Comparison of ENCODE assay signal across 18 cellular contexts in genomic region chr14:38469156-38469555, GRCh38.
"Had no signal": no experiment of that assay in that cellular context is flagged by ENCODE, and none has a peak within 500 bp of the region (broad histone marks: within the 10 kb centered on the region; RNA-seq: fewer than 3 reads in every experiment).

No MANE protein-coding gene starts in this region.

- H3K27me3 ChIP-seq: gastrocnemius medialis, heart right ventricle had no signal

- H3K36me3 ChIP-seq: gastrocnemius medialis, heart right ventricle, thoracic aorta, WERI-Rb-1 had no signal

- H3K9me3 ChIP-seq: gastrocnemius medialis, thoracic aorta had no signal

- DNase-seq: activated CD4-positive, alpha-beta memory T cell treated with anti-CD3 and anti-CD28 coated beads, Interleukin-2, amount 10 ng/mL, durations not matched to agents 7 days and 5 days; activated CD4-positive, alpha-beta T cell treated with anti-CD3 and anti-CD28 coated beads for 36 hours; activated CD8-positive, alpha-beta memory T cell treated with anti-CD3 and anti-CD28 coated beads, Interleukin-2, amount 50 U/mL, for 4 hours; activated naive CD4-positive, alpha-beta T cell treated with Interleukin-2 at 50 U/mL for 16 hours; activated naive CD8-positive, alpha-beta T cell treated with anti-CD3 and anti-CD28 coated beads, Interleukin-2, amount 50 U/mL, for 24 hours; central memory CD4-positive, alpha-beta T cell; effector memory CD8-positive, alpha-beta T cell; gastrocnemius medialis; heart right ventricle; islet precursor cell; nephron progenitor cell; stimulated activated CD4-positive, alpha-beta T cell treated with anti-CD3 and anti-CD28 coated beads, Interleukin-4, amount 100 ng/mL, for 4 hours; stimulated activated naive CD8-positive, alpha-beta T cell treated with anti-CD3 and anti-CD28 coated beads, Interleukin-15, amount 100 ng/mL, for 72 hours; T-cell; WERI-Rb-1 had no signal

- H3K27ac ChIP-seq: epithelial cell of prostate, gastrocnemius medialis, heart right ventricle, skin epidermis, thoracic aorta, WERI-Rb-1 had no signal

- H3K4me3 ChIP-seq: gastrocnemius medialis, heart right ventricle, skin epidermis, thoracic aorta had no signal

- H3K4me1 ChIP-seq: gastrocnemius medialis, heart right ventricle had no signal
